In genomic region chr10:1732501-1733123, GRCh38 we compare ENCODE assay signal across 30 cellular contexts. TPM values are rescaled to one million over a fixed set of nuclear protein-coding genes. Genes with fewer than 3 reads are reported as not detected.
DNase-seq lines count a peak whose midpoint lies in the region; TF ChIP-seq lines count a peak whose summit lies in the region.
"Had no signal": no experiment of that assay in that cellular context is flagged by ENCODE, and none has a peak within 500 bp of the region (broad histone marks: within the 10 kb centered on the region; RNA-seq: fewer than 3 reads in every experiment).

No MANE protein-coding gene starts in this region.

- no peaks in the 10 kb centered on the region for H3K4me1 ChIP-seq in PC-9 (replicated peaks; ENCODE audit: insufficient read depth)
- H3K4me1 ChIP-seq: adrenal gland had no signal

- 67 to 73% methylated on average over 20 of the region's 20 CpGs for WGBS in lower leg skin, 2 donors

- H3K79me2 ChIP-seq in PC-9 (ENCODE audit: low read depth), result no peaks in the 10 kb centered on the region

- CTCF ChIA-PET in PC-9 (lab: Charles Lee), result no interaction called here

- DNase-seq in DMS79 treated with DMSO at 0.1 percent for 48 hours (lab: John Stamatoyannopoulos, UW) (peak; percentile 7), DMS79 (lab: John Stamatoyannopoulos, UW) (no peak), LNCaP clone FGC (ENCODE audit: low read depth) (peak; percentile 77), nephron progenitor cell (no peak), PC-9 (no peak), activated T-cell treated with anti-CD3 and anti-CD28 coated beads for 4 hours (no peak), lower leg skin (ENCODE audit: low spot score in 2 of 2) (no peak)
- DNase-seq: activated B cell treated with CpG ODN at 0.5 μM for 24 hours; activated CD4-positive, alpha-beta T cell treated with anti-CD3 and anti-CD28 coated beads, Interleukin-2, amount 50 U/mL, for 1 hour; activated CD8-positive, alpha-beta memory T cell treated with anti-CD3 and anti-CD28 coated beads, Interleukin-2, amount 10 ng/mL, durations not matched to agents 7 days and 5 days; activated naive CD4-positive, alpha-beta T cell treated with Interleukin-2 at 50 U/mL for 16 hours; activated T-cell treated with anti-CD3 and anti-CD28 coated beads, Interleukin-2, amount 50 U/mL, for 72 hours; adrenal gland; brain microvascular endothelial cell; EL; erythroblast; foreskin melanocyte; H9; IMR-90; left cardiac atrium; mesenchymal stem cell; NCI-H1105; SHP77; SW 1271; T1000 had no signal

- H3K27ac Mint-ChIP-seq in brain (peak overlapping the region in 1 of 5 experiments; percentile 70), nephron progenitor cell (no peak overlapping the region)
- H3K27ac Mint-ChIP-seq: activated B cell treated with CpG ODN at 0.5 μM for 24 hours; activated CD8-positive, alpha-beta memory T cell treated with anti-CD3 and anti-CD28 coated beads, Interleukin-2, amount 10 ng/mL, durations not matched to agents 7 days and 5 days; activated T-cell treated with anti-CD3 and anti-CD28 coated beads, Interleukin-2, amount 50 U/mL, for 72 hours; H9; stimulated activated naive CD8-positive, alpha-beta T cell treated with anti-CD3 and anti-CD28 coated beads, Interleukin-15, Interleukin-2, amounts not matched to agents 100 ng/mL and 50 ng/mL, for 24 hours had no signal

- H4K20me1 ChIP-seq in PC-9 (ENCODE audit: insufficient read depth), result no peaks in the 10 kb centered on the region

- H2AFZ ChIP-seq in PC-9, result no peak overlapping the region

- H3K27me3 Mint-ChIP-seq in brain (peaks cover 21% of the 10 kb centered on the region), nephron progenitor cell (ENCODE audit: low read depth, poor library complexity) (peaks cover 80% of the 10 kb centered on the region)

- no peak overlapping the region for H3K27ac ChIP-seq in PC-9
- H3K27ac ChIP-seq: 22Rv1, adrenal gland, brain microvascular endothelial cell, neutrophil, skin epidermis had no signal

- H3K9me3 Mint-ChIP-seq in brain (peaks cover 0 to 4% (median 0%) of the 10 kb centered on the region in 5 experiments), nephron progenitor cell (no peaks in the 10 kb centered on the region)
- H3K9me3 Mint-ChIP-seq: activated B cell treated with CpG ODN at 0.5 μM for 24 hours; activated T-cell treated with anti-CD3 and anti-CD28 coated beads, Interleukin-2, amount 50 U/mL, for 72 hours; H9; stimulated activated naive CD8-positive, alpha-beta T cell treated with anti-CD3 and anti-CD28 coated beads, Interleukin-15, Interleukin-2, amounts not matched to agents 100 ng/mL and 50 ng/mL, for 24 hours had no signal

- BruUV-seq in PC-9 (replicated peaks; lab: Mats Ljungman, UMichigan), result no TSS peak

- H3F3A ChIP-seq in PC-9 (ENCODE audit: insufficient read depth, low read depth), result no peaks in the 10 kb centered on the region

- no peak overlapping the region for H3K4me2 ChIP-seq in PC-9

- H3K9me3 ChIP-seq in PC-9 (ENCODE audit: insufficient read depth, low read depth), result no peaks in the 10 kb centered on the region
- H3K9me3 ChIP-seq: adrenal gland, neutrophil had no signal

- peaks cover 48% of the 10 kb centered on the region for H3K27me3 ChIP-seq in PC-9 (ENCODE audit: insufficient read depth, low read depth)

- H3K9me2 ChIP-seq in PC-9 (ENCODE audit: insufficient read depth), result no peaks in the 10 kb centered on the region

- no peaks in the 10 kb centered on the region for H3K36me3 ChIP-seq in PC-9 (ENCODE audit: low read depth)
- H3K36me3 ChIP-seq: adrenal gland, brain microvascular endothelial cell, neutrophil had no signal

- no peak overlapping the region for H3K4me3 ChIP-seq in LNCaP clone FGC (ENCODE audit: low read depth, low read length)
- H3K4me3 ChIP-seq in PC-9, result no peak overlapping the region
- H3K4me3 ChIP-seq in lower leg skin (ENCODE audit: low read depth, poor library complexity, severe bottlenecking), result no peak overlapping the region
- H3K4me3 ChIP-seq: adrenal gland, skin epidermis had no signal

- no peak for TF ChIP-seq CTCF in LNCaP clone FGC (IDR thresholded peaks at IDR 0.05; ENCODE audit: control insufficient read depth, extremely low read depth, insufficient read depth)
- no peak for TF ChIP-seq CTCF in brain (conservative IDR thresholded peaks at IDR 0.05)
- no peak for TF ChIP-seq CTCF in nephron progenitor cell (IDR thresholded peaks at IDR 0.05)
- no peak for TF ChIP-seq CTCF in PC-9 (conservative IDR thresholded peaks at IDR 0.05)
- no peak for TF ChIP-seq CTCF in lower leg skin (IDR thresholded peaks at IDR 0.05)

- H3K4me3 Mint-ChIP-seq in brain (peak overlapping the region; percentile 17 to 92 (median 47)), nephron progenitor cell (peak overlapping the region; percentile 59)
- H3K4me3 Mint-ChIP-seq: activated B cell treated with CpG ODN at 0.5 μM for 24 hours; activated CD8-positive, alpha-beta memory T cell treated with anti-CD3 and anti-CD28 coated beads, Interleukin-2, amount 10 ng/mL, durations not matched to agents 7 days and 5 days; activated T-cell treated with anti-CD3 and anti-CD28 coated beads, Interleukin-2, amount 50 U/mL, for 72 hours; H9; stimulated activated naive CD8-positive, alpha-beta T cell treated with anti-CD3 and anti-CD28 coated beads, Interleukin-15, Interleukin-2, amounts not matched to agents 100 ng/mL and 50 ng/mL, for 24 hours had no signal

- H3K36me3 Mint-ChIP-seq in brain (no peaks in the 10 kb centered on the region), nephron progenitor cell (ENCODE audit: low read depth) (no peaks in the 10 kb centered on the region)
- H3K36me3 Mint-ChIP-seq: activated CD8-positive, alpha-beta memory T cell treated with anti-CD3 and anti-CD28 coated beads, Interleukin-2, amount 10 ng/mL, durations not matched to agents 7 days and 5 days had no signal

- POLR2A ChIA-PET in PC-9 (lab: Charles Lee; ENCODE audit: unreplicated experiment), result no interaction called here

- peaks cover 74% of the 10 kb centered on the region for H3K4me1 Mint-ChIP-seq in brain
- H3K4me1 Mint-ChIP-seq in nephron progenitor cell, result peaks cover 33% of the 10 kb centered on the region
- H3K4me1 Mint-ChIP-seq: activated CD8-positive, alpha-beta memory T cell treated with anti-CD3 and anti-CD28 coated beads, Interleukin-2, amount 10 ng/mL, durations not matched to agents 7 days and 5 days had no signal

- intact Hi-C loops in PC-9 (cut with micrococcal nuclease; ENCODE audit: unreplicated experiment), result no loop called here
- intact Hi-C loops in lower leg skin (cut with DNase I; ENCODE audit: low total_unique reads), result no loop called here

- TF ChIP-seq POLR2A in lower leg skin (IDR thresholded peaks at IDR 0.05), result no peak

RNA-seq across cellular contexts. Expression of gene ADARB2, which starts 4.7 kb away (rescaled TPM):
- polyA plus RNA-seq in brain (ENCODE audit: insufficient read depth, low read depth, low replicate concordance), result 23.3 TPM
- total RNA-seq in PC-9 (2021), result not detected in 2 replicates
- 1 to 10 TPM in 3 of 4 donors, under 1 TPM in 1; 0.72 to 3.6 (median 1.8) TPM for total RNA-seq in lower leg skin
- total RNA-seq: activated CD8-positive, alpha-beta memory T cell treated with anti-CD3 and anti-CD28 coated beads, Interleukin-2, amount 10 ng/mL, durations not matched to agents 7 days and 5 days; IMR-90 had no signal
- polyA plus RNA-seq: IMR-90 had no signal

Comparison
In these comparisons a context has a peak if more than half of its experiments do, and no peak if none do; other contexts are left out.
1. DNase-seq: peak in DMS79 treated with DMSO at 0.1 percent for 48 hours (single experiment) and LNCaP clone FGC (single experiment); none in DMS79 (single experiment), nephron progenitor cell (single experiment), PC-9 (0 of 2), activated T-cell treated with anti-CD3 and anti-CD28 coated beads for 4 hours (single experiment) and lower leg skin (0 of 2).